In the genomic region with DNA sequence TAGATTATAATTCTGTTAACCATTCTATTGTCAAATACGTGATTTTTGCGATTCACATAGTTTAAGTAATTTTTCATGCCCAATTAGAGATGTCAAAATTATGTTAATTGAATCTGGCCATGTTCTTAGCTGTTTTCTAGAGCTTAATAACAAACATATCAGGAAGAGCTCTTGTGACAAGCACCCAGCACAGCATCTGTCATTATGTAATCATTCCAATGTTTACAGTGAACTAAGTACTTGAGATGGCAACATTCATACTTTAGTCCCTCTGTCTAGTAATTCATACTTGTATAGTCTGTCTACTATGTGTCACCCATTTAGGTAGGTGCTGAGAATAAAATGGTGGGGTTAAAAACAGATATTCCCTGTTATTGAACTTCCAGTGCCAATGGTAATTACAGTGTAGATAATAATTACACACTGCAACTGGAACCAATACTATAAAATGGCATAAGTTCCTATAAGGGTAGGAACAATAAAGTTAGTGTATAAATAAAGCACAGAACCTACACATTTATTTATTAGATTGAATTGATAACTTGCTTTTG, we compare ENCODE assay signal across 1 cellular context.
TF ChIP-seq lines count a peak whose summit lies in the region.

No MANE protein-coding gene starts in this region.

TF ChIP-seq in GM12878, 131 proteins besides CTCF, POLR2A, EP300 and RAD21:
- no peak for TF ChIP-seq SREBF1 (IDR thresholded peaks at IDR 0.05; ENCODE audit: low read length)
- TF ChIP-seq, protein P1, sequence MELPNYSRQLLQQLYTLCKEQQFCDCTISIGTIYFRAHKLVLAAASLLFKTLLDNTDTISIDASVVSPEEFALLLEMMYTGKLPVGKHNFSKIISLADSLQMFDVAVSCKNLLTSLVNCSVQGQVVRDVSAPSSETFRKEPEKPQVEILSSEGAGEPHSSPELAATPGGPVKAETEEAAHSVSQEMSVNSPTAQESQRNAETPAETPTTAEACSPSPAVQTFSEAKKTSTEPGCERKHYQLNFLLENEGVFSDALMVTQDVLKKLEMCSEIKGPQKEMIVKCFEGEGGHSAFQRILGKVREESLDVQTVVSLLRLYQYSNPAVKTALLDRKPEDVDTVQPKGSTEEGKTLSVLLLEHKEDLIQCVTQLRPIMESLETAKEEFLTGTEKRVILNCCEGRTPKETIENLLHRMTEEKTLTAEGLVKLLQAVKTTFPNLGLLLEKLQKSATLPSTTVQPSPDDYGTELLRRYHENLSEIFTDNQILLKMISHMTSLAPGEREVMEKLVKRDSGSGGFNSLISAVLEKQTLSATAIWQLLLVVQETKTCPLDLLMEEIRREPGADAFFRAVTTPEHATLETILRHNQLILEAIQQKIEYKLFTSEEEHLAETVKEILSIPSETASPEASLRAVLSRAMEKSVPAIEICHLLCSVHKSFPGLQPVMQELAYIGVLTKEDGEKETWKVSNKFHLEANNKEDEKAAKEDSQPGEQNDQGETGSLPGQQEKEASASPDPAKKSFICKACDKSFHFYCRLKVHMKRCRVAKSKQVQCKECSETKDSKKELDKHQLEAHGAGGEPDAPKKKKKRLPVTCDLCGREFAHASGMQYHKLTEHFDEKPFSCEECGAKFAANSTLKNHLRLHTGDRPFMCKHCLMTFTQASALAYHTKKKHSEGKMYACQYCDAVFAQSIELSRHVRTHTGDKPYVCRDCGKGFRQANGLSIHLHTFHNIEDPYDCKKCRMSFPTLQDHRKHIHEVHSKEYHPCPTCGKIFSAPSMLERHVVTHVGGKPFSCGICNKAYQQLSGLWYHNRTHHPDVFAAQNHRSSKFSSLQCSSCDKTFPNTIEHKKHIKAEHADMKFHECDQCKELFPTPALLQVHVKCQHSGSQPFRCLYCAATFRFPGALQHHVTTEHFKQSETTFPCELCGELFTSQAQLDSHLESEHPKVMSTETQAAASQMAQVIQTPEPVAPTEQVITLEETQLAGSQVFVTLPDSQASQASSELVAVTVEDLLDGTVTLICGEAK (IDR thresholded peaks at IDR 0.05; ENCODE audit: borderline replicate concordance) = peak; percentile 57; the same call in 1 of the 2 replicates
